Comparison of ENCODE assay signal across 9 cellular contexts in the genomic region with DNA sequence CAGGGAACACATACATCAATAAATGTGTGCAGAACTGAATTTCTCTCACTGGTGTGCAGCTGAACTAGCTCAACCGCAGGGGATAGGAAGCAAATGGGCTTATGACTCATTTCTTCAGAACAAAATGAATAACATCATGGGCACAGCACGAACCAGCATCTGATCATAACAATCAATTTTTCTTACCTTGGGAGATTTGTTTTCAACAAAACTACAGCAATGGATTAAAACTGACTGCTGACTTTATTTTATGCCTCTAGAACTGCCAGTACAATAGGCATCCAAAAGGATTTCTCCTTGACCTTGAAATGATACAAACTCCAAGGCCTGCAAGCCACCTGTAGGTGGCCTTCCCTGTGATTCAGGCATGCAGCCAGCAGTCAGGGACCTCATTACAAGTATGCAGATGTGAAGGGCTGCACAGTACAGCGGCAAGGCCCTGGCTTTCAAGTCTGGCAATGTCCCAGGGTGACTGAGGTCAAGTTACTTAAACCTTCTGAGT. TPM values are rescaled to one million over a fixed set of nuclear protein-coding genes. Genes with fewer than 3 reads are reported as not detected.
DNase-seq lines count a peak whose midpoint lies in the region; ATAC-seq, FAIRE-seq and TF ChIP-seq lines count a peak whose summit lies in the region.
"Had no signal": no experiment of that assay in that cellular context is flagged by ENCODE, and none has a peak within 500 bp of the region (broad histone marks: within the 10 kb centered on the region; RNA-seq: fewer than 3 reads in every experiment).

No MANE protein-coding gene starts in this region.

- H3K27me3 ChIP-seq in gastroesophageal sphincter (no peaks in the 10 kb centered on the region), esophagus squamous epithelium (no peaks in the 10 kb centered on the region)
- H3K27me3 ChIP-seq: pancreas had no signal

- TF ChIP-seq POLR2A in gastroesophageal sphincter (IDR thresholded peaks at IDR 0.05) (no peak), esophagus squamous epithelium (IDR thresholded peaks at IDR 0.05) (no peak)

- DNase-seq in AG20443 (ENCODE audit: low spot score) (peak; percentile 30), amniotic stem cell (lab: John Stamatoyannopoulos, UW) (no peak), urothelium cell line (ENCODE audit: low spot score) (no peak), esophagus squamous epithelium (lab: John Stamatoyannopoulos, UW) (no peak)

- ATAC-seq in GM19025 (IDR thresholded peaks at IDR 0.05; ENCODE audit: low read depth, unreplicated experiment) = peak; percentile 72
- peak; percentile 82 for ATAC-seq in HG03378 (IDR thresholded peaks at IDR 0.05; ENCODE audit: unreplicated experiment)
- ATAC-seq in gastroesophageal sphincter = no peak

- no peak for TF ChIP-seq CTCF in gastroesophageal sphincter (IDR thresholded peaks at IDR 0.05)
- TF ChIP-seq CTCF in esophagus squamous epithelium (IDR thresholded peaks at IDR 0.05) = peak in 1 of 6 experiments; percentile 14

- H3K4me1 ChIP-seq in gastroesophageal sphincter (peaks cover 0 to 20% (median 0%) of the 10 kb centered on the region in 3 donors), esophagus squamous epithelium (peaks cover 0 to 27% (median 19%) of the 10 kb centered on the region in 3 donors)
- H3K4me1 ChIP-seq: pancreas had no signal

- no peak for FAIRE-seq in urothelium cell line (lab: Jason Lieb, UNC)
- FAIRE-seq: pancreas had no signal

- intact Hi-C loops in esophagus squamous epithelium (cut with DNase I) = no loop called here

- 40 to 56% methylated on average over 1 to 2 of the region's 3 CpGs for WGBS in gastroesophageal sphincter (ENCODE audit: low coverage in 1 of 2), 2 donors
- 20 to 33% methylated on average over 2 to 3 of the region's 3 CpGs for WGBS in esophagus squamous epithelium, 2 donors

- H3K27ac ChIP-seq in cingulate gyrus (ENCODE audit: low read depth, low read length) (peak overlapping the region; percentile 21), gastroesophageal sphincter (peak overlapping the region in 1 of 4 donors; percentile 19), esophagus squamous epithelium (peak overlapping the region in 2 of 4 donors; percentile 6 to 39)
- H3K27ac ChIP-seq: pancreas had no signal

- no peak overlapping the region for H3K4me3 ChIP-seq in gastroesophageal sphincter
- H3K4me3 ChIP-seq in esophagus squamous epithelium = no peak overlapping the region
- H3K4me3 ChIP-seq: pancreas had no signal

- H3K9me3 ChIP-seq in gastroesophageal sphincter (no peaks in the 10 kb centered on the region), esophagus squamous epithelium (no peaks in the 10 kb centered on the region)
- H3K9me3 ChIP-seq: pancreas had no signal

- TF ChIP-seq EP300 in gastroesophageal sphincter (IDR thresholded peaks at IDR 0.05) = no peak

- peaks cover 0 to 78% of the 10 kb centered on the region in 2 donors for H3K36me3 ChIP-seq in gastroesophageal sphincter
- peaks cover 0 to 75% (median 13%) of the 10 kb centered on the region in 3 donors for H3K36me3 ChIP-seq in esophagus squamous epithelium
- H3K36me3 ChIP-seq: pancreas had no signal

RNA-seq across cellular contexts. Expression of gene TAMM41, which starts 26.1 kb away (rescaled TPM):
- 10 to 100 TPM in 1 of 4 donors, 1 to 10 TPM in 3; 3.6 to 26.8 (median 6.5) TPM for total RNA-seq in gastroesophageal sphincter
- total RNA-seq in esophagus squamous epithelium = 10 to 100 TPM in 1 of 4 donors, 1 to 10 TPM in 3; 7.0 to 17.5 (median 9.5) TPM
